ENCODE assay signal across 32 cellular contexts in the genomic region with DNA sequence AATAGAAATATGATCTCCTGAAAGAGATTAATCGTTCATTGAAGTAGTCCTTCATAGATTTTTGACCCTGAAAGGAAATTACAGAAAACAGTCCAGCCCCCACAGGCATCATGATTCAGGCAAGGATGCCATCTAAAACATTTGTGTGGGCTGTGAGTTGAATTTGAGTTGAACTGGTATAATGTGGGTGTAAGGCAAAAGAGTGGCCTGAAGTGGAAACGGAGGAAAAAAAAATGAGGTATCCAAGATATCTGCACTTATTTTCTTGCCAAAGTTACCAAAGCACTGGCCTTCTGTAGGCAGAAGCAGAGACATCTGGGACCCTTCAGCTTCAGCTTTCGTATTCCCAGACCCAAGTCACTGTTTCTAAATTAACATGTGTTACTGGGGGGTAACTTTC.
DNase-seq lines count a peak whose midpoint lies in the region; ATAC-seq and TF ChIP-seq lines count a peak whose summit lies in the region.
"Had no signal": no experiment of that assay in that cellular context is flagged by ENCODE, and none has a peak within 500 bp of the region (broad histone marks: within the 10 kb centered on the region; RNA-seq: fewer than 3 reads in every experiment).

No MANE protein-coding gene starts in this region.

- H3K36me3 Mint-ChIP-seq in nephron (ENCODE audit: low read depth) = peaks cover 4% of the 10 kb centered on the region
- H3K36me3 Mint-ChIP-seq in H9 (ENCODE audit: insufficient read depth in 1 of 3, low read depth in 3 of 3) = no peaks in the 10 kb centered on the region
- H3K36me3 Mint-ChIP-seq: CD8-positive, alpha-beta memory T cell; naive B cell had no signal

- H3T11ph ChIP-seq in H9 (ENCODE audit: low read length) = no peak overlapping the region

- no peak overlapping the region for H3K4ac ChIP-seq in H9 (ENCODE audit: low read depth, low read length)

- ATAC-seq in HG03175 (IDR thresholded peaks at IDR 0.05; ENCODE audit: unreplicated experiment) (no peak), GM19397 (IDR thresholded peaks at IDR 0.05; ENCODE audit: unreplicated experiment) (no peak)
- ATAC-seq: activated CD8-positive, alpha-beta T cell treated with anti-CD3 and anti-CD28 coated beads for 36 hours; effector memory CD8-positive, alpha-beta T cell had no signal

- H3K14ac ChIP-seq in H9 (ENCODE audit: insufficient read depth, low read length) = no peak overlapping the region

- no peak for TF ChIP-seq CTCF in astrocyte of the spinal cord (IDR thresholded peaks at IDR 0.05; ENCODE audit: low read depth, low read length)
- TF ChIP-seq CTCF in nephron (IDR thresholded peaks at IDR 0.05; ENCODE audit: unreplicated experiment in 3 of 3) = no peak
- TF ChIP-seq CTCF in H9 (conservative IDR thresholded peaks at IDR 0.05) = no peak
- no peak for TF ChIP-seq CTCF in spleen (IDR thresholded peaks at IDR 0.05 in 8 of 11, conservative IDR thresholded peaks at IDR 0.05 in 3 of 11)

- H3K27me3 Mint-ChIP-seq in nephron (ENCODE audit: low read depth) (no peaks in the 10 kb centered on the region), H9 (ENCODE audit: low read depth) (no peaks in the 10 kb centered on the region)
- H3K27me3 Mint-ChIP-seq: activated CD8-positive, alpha-beta T cell treated with anti-CD3 and anti-CD28 coated beads for 36 hours; CD8-positive, alpha-beta memory T cell; effector memory CD8-positive, alpha-beta T cell; naive B cell had no signal

- intact Hi-C loops in spleen (cut with DNase I; ENCODE audit: low total_unique reads) = no loop called here

- H2BK15ac ChIP-seq in H9 (ENCODE audit: low read depth, low read length) = no peak overlapping the region

- DNase-seq in GM03348 (ENCODE audit: low spot score) (peak; percentile 38), astrocyte of the spinal cord (ENCODE audit: low read depth, low spot score) (peak; percentile 9), H9 (no peak), spleen (no peak)
- DNase-seq: ACHN; activated CD4-positive, CD25-positive, alpha-beta regulatory T cell treated with anti-CD3 and anti-CD28 coated beads, Interleukin-2, amount 50 U/mL, for 72 hours; activated CD8-positive, alpha-beta memory T cell treated with anti-CD3 and anti-CD28 coated beads, Interleukin-2, amount 50 U/mL, for 48 hours; activated CD8-positive, alpha-beta T cell treated with anti-CD3 and anti-CD28 coated beads for 36 hours; activated naive CD4-positive, alpha-beta T cell treated with anti-CD3 and anti-CD28 coated beads, Interleukin-2, amount 50 U/mL, for 16 hours; amniotic stem cell; CD8-positive, alpha-beta memory T cell; effector memory CD8-positive, alpha-beta T cell; Kasumi-1; naive B cell; NCI-H1417; NCI-H2081; NCI-H2227 treated with DMSO at 0.1 percent for 48 hours; NCI-H526; NK-92 treated with Interleukin-12 subunit alpha and Interleukin-12 subunit beta, amount 100 ng/mL, for 24 hours; occipital lobe; stomach; tibial artery had no signal

- no peak overlapping the region for H2BK120ac ChIP-seq in H9 (ENCODE audit: low read depth, low read length, poor library complexity, severe bottlenecking)

- H3K27me3 ChIP-seq in ACC112 (ENCODE audit: insufficient read depth, low read length) (no peaks in the 10 kb centered on the region), H9 (ENCODE audit: insufficient read depth, low read length) (no peaks in the 10 kb centered on the region), spleen (replicated peaks in 1 of 7) (no peaks in the 10 kb centered on the region)
- H3K27me3 ChIP-seq: cardiac muscle cell, stomach, tibial artery had no signal

- peaks cover 16% of the 10 kb centered on the region for H3K9me3 Mint-ChIP-seq in nephron
- H3K9me3 Mint-ChIP-seq in H9 = peaks cover 4 to 9% of the 10 kb centered on the region in 2 experiments; a peak in 3 of 5 replicates

- H3K9me3 ChIP-seq in H9 (ENCODE audit: control insufficient read depth, low read depth, low read length) (no peaks in the 10 kb centered on the region), spleen (peaks cover 0 to 27% (median 20%) of the 10 kb centered on the region in 8 donors)
- H3K9me3 ChIP-seq: HAP-1, tibial artery had no signal

- H3K79me2 ChIP-seq in ACC112 (ENCODE audit: control insufficient read depth, insufficient read depth, low read length, unreplicated experiment) (no peaks in the 10 kb centered on the region), H9 (ENCODE audit: insufficient read depth, low read length) (no peaks in the 10 kb centered on the region)

- no peak overlapping the region for H2BK20ac ChIP-seq in H9 (ENCODE audit: low read depth, low read length, poor library complexity, severe bottlenecking)

- no CpG with 5 or more reads among the region's 3 CpGs for WGBS in H9 (ENCODE audit: extremely low coverage, insufficient read length, low lambda C conversion rate)
- 54 to 76% (median 64%) methylated on average over 3 of the region's 3 CpGs for WGBS in spleen, 5 donors

- H3K4me1 ChIP-seq in ACC112 (ENCODE audit: control insufficient read depth, insufficient read depth, low read length, unreplicated experiment) (peaks cover 21% of the 10 kb centered on the region), H9 (ENCODE audit: insufficient read depth, low read length) (peaks cover 3% of the 10 kb centered on the region; the same call in 1 of the 2 replicates), spleen (no peaks in the 10 kb centered on the region)
- H3K4me1 ChIP-seq: HAP-1 had no signal

- no peaks in the 10 kb centered on the region for H3K79me1 ChIP-seq in H9 (ENCODE audit: insufficient read depth, low read depth, low read length, poor library complexity, severe bottlenecking)

- no peak overlapping the region for H4K5ac ChIP-seq in H9 (ENCODE audit: insufficient read length, low read depth, low read length)

- H3K4me3 ChIP-seq in ACC112 (ENCODE audit: low read depth, low read length) (no peak overlapping the region), astrocyte of the spinal cord (ENCODE audit: low read depth, low read length) (no peak overlapping the region), spleen (no peak overlapping the region)
- H3K4me3 ChIP-seq: cardiac muscle cell, coronary artery, HAP-1, SK-N-MC, stomach, tibial artery had no signal

- H4K8ac ChIP-seq in H9 (replicated peaks; ENCODE audit: insufficient read length, low read depth, low read length) = no peak overlapping the region

- H3K27ac ChIP-seq in ACC112 (ENCODE audit: low read depth, low read length) = no peak overlapping the region
- H3K27ac ChIP-seq in H9 (ENCODE audit: insufficient read length, low read depth, low read length) = no peak overlapping the region
- H3K27ac ChIP-seq in spleen = no peak overlapping the region
- H3K27ac ChIP-seq: cardiac muscle cell, coronary artery, SK-N-MC had no signal

- peak overlapping the region; percentile 32 for H2AFZ ChIP-seq in ACC112 (ENCODE audit: low read length, unreplicated experiment)
- no peak overlapping the region for H2AFZ ChIP-seq in H9 (ENCODE audit: low read length)

- H3K4me1 Mint-ChIP-seq in nephron (peaks cover 11% of the 10 kb centered on the region), H9 (peaks cover 10% of the 10 kb centered on the region in 2 experiments)
- H3K4me1 Mint-ChIP-seq: CD8-positive, alpha-beta memory T cell; naive B cell had no signal

- no peaks in the 10 kb centered on the region for H3K23me2 ChIP-seq in H9 (ENCODE audit: insufficient read length, low read depth, low read length, poor library complexity, severe bottlenecking)

- H3K27ac Mint-ChIP-seq in nephron (peak overlapping the region; percentile 28 to 66 (median 55)), H9 (peak overlapping the region in 1 of 3 experiments; percentile 7; a peak in 1 of 7 replicates)
- H3K27ac Mint-ChIP-seq: activated CD8-positive, alpha-beta T cell treated with anti-CD3 and anti-CD28 coated beads for 36 hours; activated T-helper 1 cell treated with anti-CD3 and anti-CD28 coated beads, Interleukin-12 subunit alpha, Interleukin-12 subunit beta, Interleukin-2, Interleukin-4 antibody, amounts not matched to agents 30 ng/mL and 10 ng/mL and 1 ng/mL, durations not matched to agents 14 hours and 24 hours and 36 hours; CD8-positive, alpha-beta memory T cell; effector memory CD8-positive, alpha-beta T cell; T-helper 1 cell treated with Interleukin-12 subunit alpha and Interleukin-12 subunit beta and Interleukin-4 antibody, amounts not matched to agents 30 μg/mL and 1 μg/mL, for 36 hours had no signal

- H3K9ac ChIP-seq in H9 (ENCODE audit: extremely low read depth, insufficient read length, low read length) = no peak overlapping the region

- in situ Hi-C loops in astrocyte of the spinal cord (cut with HindIII; ENCODE audit: low sequenced_read_pairs) = no loop called here

- no peak overlapping the region for H3K18ac ChIP-seq in H9 (ENCODE audit: insufficient read length, low read depth, low read length)

- no peak overlapping the region for H4K91ac ChIP-seq in H9 (ENCODE audit: insufficient read length, low read depth, low read length)

- no peak overlapping the region for H3K4me3 Mint-ChIP-seq in nephron
- no peak overlapping the region for H3K4me3 Mint-ChIP-seq in H9
- H3K4me3 Mint-ChIP-seq: activated CD8-positive, alpha-beta T cell treated with anti-CD3 and anti-CD28 coated beads for 36 hours; activated T-helper 1 cell treated with anti-CD3 and anti-CD28 coated beads, Interleukin-12 subunit alpha, Interleukin-12 subunit beta, Interleukin-2, Interleukin-4 antibody, amounts not matched to agents 30 ng/mL and 10 ng/mL and 1 ng/mL, durations not matched to agents 14 hours and 24 hours and 36 hours; CD8-positive, alpha-beta memory T cell; effector memory CD8-positive, alpha-beta T cell; naive B cell; T-helper 1 cell treated with Interleukin-12 subunit alpha and Interleukin-12 subunit beta and Interleukin-4 antibody, amounts not matched to agents 30 μg/mL and 1 μg/mL, for 36 hours had no signal

- H3K4me2 ChIP-seq in H9 (ENCODE audit: insufficient read depth, insufficient read length, low read length) = no peak overlapping the region

- H2BK5ac ChIP-seq in H9 (ENCODE audit: insufficient read length, low read length) = no peak overlapping the region

- no peaks in the 10 kb centered on the region for H4K20me1 ChIP-seq in H9 (ENCODE audit: control insufficient read depth, insufficient read depth, insufficient read length)

- H2BK12ac ChIP-seq in H9 (ENCODE audit: insufficient read length, low read depth, low read length) = no peak overlapping the region

- H3K56ac ChIP-seq in H9 (ENCODE audit: insufficient read length, low read depth, low read length) = no peak overlapping the region

- H2AK5ac ChIP-seq in H9 (ENCODE audit: insufficient read length, low read length) = no peak overlapping the region

- no peak overlapping the region for H3K23ac ChIP-seq in H9 (ENCODE audit: insufficient read length, low read depth, low read length)

- no peak for TF ChIP-seq POLR2A in spleen (IDR thresholded peaks at IDR 0.05)

- H3K36me3 ChIP-seq in ACC112 (ENCODE audit: insufficient read depth, low read length) (no peaks in the 10 kb centered on the region), spleen (no peaks in the 10 kb centered on the region)
- H3K36me3 ChIP-seq: cardiac muscle cell, HAP-1, stomach, tibial artery had no signal

Comparison
In these comparisons a context has a peak if more than half of its experiments do, and no peak if none do; other contexts are left out.
1. DNase-seq: peak in GM03348 (single experiment) and astrocyte of the spinal cord (single experiment); none in H9 (single experiment) and spleen (single experiment).